ENCODE assay signal across 8 cellular contexts in genomic region chr2:149166958-149167810, GRCh38.
DNase-seq lines count a peak whose midpoint lies in the region; ATAC-seq lines count a peak whose summit lies in the region.

No MANE protein-coding gene starts in this region.

- peak; percentile 42 to 60 for DNase-seq in activated T-cell treated with anti-CD3 and anti-CD28 coated beads, Interleukin-2, amount 50 U/mL, for 48 hours
- peak; percentile 3 to 35 for DNase-seq in stimulated activated CD8-positive, alpha-beta memory T cell treated with anti-CD3 and anti-CD28 coated beads, Interleukin-4, amount 100 ng/mL, for 4 hours (ENCODE audit: low read depth in 2 of 2, low spot score in 1 of 2)
- DNase-seq in GM03348 (ENCODE audit: low spot score) (no peak), dermis blood vessel endothelial cell (no peak)

- ATAC-seq in GM19468 (IDR thresholded peaks at IDR 0.05; ENCODE audit: extremely low read depth, unreplicated experiment) (peak; percentile 90), HG03571 (IDR thresholded peaks at IDR 0.05; ENCODE audit: unreplicated experiment) (peak; percentile 88), GM18873 (IDR thresholded peaks at IDR 0.05; ENCODE audit: low FRiP score, unreplicated experiment) (no peak), GM19397 (IDR thresholded peaks at IDR 0.05; ENCODE audit: unreplicated experiment) (no peak)

Comparison
In these comparisons a context has a peak if more than half of its experiments do, and no peak if none do; other contexts are left out.
1. ATAC-seq: peak in GM19468 (single experiment) and HG03571 (single experiment); none in GM18873 (single experiment) and GM19397 (single experiment).
2. DNase-seq: peak in activated T-cell treated with anti-CD3 and anti-CD28 coated beads, Interleukin-2, amount 50 U/mL, for 48 hours (2 of 2) and stimulated activated CD8-positive, alpha-beta memory T cell treated with anti-CD3 and anti-CD28 coated beads, Interleukin-4, amount 100 ng/mL, for 4 hours (2 of 2); none in GM03348 (single experiment) and dermis blood vessel endothelial cell (single experiment).